ENCODE assay signal across 28 cellular contexts in genomic region chrX:22021721-22022120, GRCh38. TPM values are rescaled to one million over a fixed set of nuclear protein-coding genes. Genes with fewer than 3 reads are reported as not detected.
"Had no signal": no experiment of that assay in that cellular context is flagged by ENCODE, and none has a peak within 500 bp of the region (broad histone marks: within the 10 kb centered on the region; RNA-seq: fewer than 3 reads in every experiment).

No MANE protein-coding gene starts in this region.

- H3K36me3 ChIP-seq: left ventricle myocardium inferior, neural progenitor cell, neutrophil, ovary, right atrium auricular region, right lobe of liver, stomach, thyroid gland, transverse colon, upper lobe of left lung, vagina had no signal

- H3K27me3 ChIP-seq: hepatocyte, neural progenitor cell, neutrophil, ovary, right atrium auricular region, right lobe of liver, stomach, testis, thyroid gland, transverse colon, upper lobe of left lung, vagina had no signal

- H3K4me3 Mint-ChIP-seq: mesothelial cell of epicardium; naive thymus-derived CD8-positive, alpha-beta T cell; nephron progenitor cell; neural progenitor cell; stimulated activated naive B cell treated with anti-CD40 and anti-IgM and Interleukin-4, amounts not matched to agents 10 μg/mL and 1 μg/mL and 100 μg/mL, for 72 hours had no signal

- H3K27ac Mint-ChIP-seq: mesothelial cell of epicardium; naive thymus-derived CD8-positive, alpha-beta T cell; nephron progenitor cell; neural progenitor cell; progenitor cell of endocrine pancreas; stimulated activated naive B cell treated with anti-CD40 and anti-IgM and Interleukin-4, amounts not matched to agents 10 μg/mL and 1 μg/mL and 100 μg/mL, for 72 hours had no signal

- H3K27me3 Mint-ChIP-seq: progenitor cell of endocrine pancreas; stimulated activated naive B cell treated with anti-CD40 and anti-IgM and Interleukin-4, amounts not matched to agents 10 μg/mL and 1 μg/mL and 100 μg/mL, for 72 hours had no signal

- ATAC-seq: naive thymus-derived CD8-positive, alpha-beta T cell; right lobe of liver; stimulated activated naive B cell treated with anti-CD40 and anti-IgM and Interleukin-4, amounts not matched to agents 10 μg/mL and 1 μg/mL and 100 μg/mL, for 72 hours; stimulated activated naive CD8-positive, alpha-beta T cell treated with anti-CD3 and anti-CD28 coated beads, Interleukin-15, Interleukin-2, amounts not matched to agents 100 U/mL and 50 U/mL, for 24 hours had no signal

- H3K4me1 Mint-ChIP-seq: mesothelial cell of epicardium; naive thymus-derived CD8-positive, alpha-beta T cell; nephron progenitor cell; neural progenitor cell had no signal

- H3K4me3 ChIP-seq: hepatocyte, left ventricle myocardium inferior, lung, neural progenitor cell, ovary, right atrium auricular region, right lobe of liver, skin epidermis, stomach, testis, thyroid gland, transverse colon, upper lobe of left lung, vagina had no signal

- H3K4me1 ChIP-seq: left ventricle myocardium inferior, neural progenitor cell, right atrium auricular region, right lobe of liver, stomach, testis, thyroid gland, transverse colon, upper lobe of left lung, vagina had no signal

- H3K36me3 Mint-ChIP-seq: naive thymus-derived CD8-positive, alpha-beta T cell; neural progenitor cell had no signal

- DNase-seq: islet precursor cell; left ventricle myocardium inferior; mesendoderm; naive thymus-derived CD8-positive, alpha-beta T cell; nephron progenitor cell; occipital lobe; ovary; right lobe of liver; stimulated activated CD4-positive, alpha-beta T cell treated with anti-CD3 and anti-CD28 coated beads, Interleukin-12 subunit alpha, Interleukin-12 subunit beta, amount 100 ng/mL, for 4 hours; stimulated activated CD4-positive, alpha-beta T cell treated with anti-CD3 and anti-CD28 coated beads, Interleukin-15, amount 100 ng/mL, for 24 hours; stimulated activated CD4-positive, alpha-beta T cell treated with anti-CD3 and anti-CD28 coated beads, Interleukin-2, amount 100 ng/mL, for 24 hours; stimulated activated CD4-positive, alpha-beta T cell treated with anti-CD3 and anti-CD28 coated beads, Interleukin-4, amount 100 ng/mL, for 1 hour; stimulated activated naive B cell treated with anti-CD40 and anti-IgM and Interleukin-4, amounts not matched to agents 10 μg/mL and 1 μg/mL and 100 μg/mL, for 72 hours; stimulated activated naive CD8-positive, alpha-beta T cell treated with anti-CD3 and anti-CD28 coated beads, Interleukin-15, Interleukin-2, amounts not matched to agents 100 U/mL and 50 U/mL, for 24 hours; stomach; testis; thyroid gland; transverse colon; upper lobe of left lung had no signal

- H3K9me3 Mint-ChIP-seq: naive thymus-derived CD8-positive, alpha-beta T cell; nephron progenitor cell; stimulated activated naive B cell treated with anti-CD40 and anti-IgM and Interleukin-4, amounts not matched to agents 10 μg/mL and 1 μg/mL and 100 μg/mL, for 72 hours had no signal

- H3K9me3 ChIP-seq: left ventricle myocardium inferior, neutrophil, ovary, right atrium auricular region, right lobe of liver, testis, thyroid gland, transverse colon, upper lobe of left lung, vagina had no signal

- H3K27ac ChIP-seq: hepatocyte, left ventricle myocardium inferior, neural progenitor cell, neutrophil, ovary, right atrium auricular region, right lobe of liver, skin epidermis, stomach, testis, thyroid gland, transverse colon, upper lobe of left lung, vagina had no signal

RNA-seq across cellular contexts. Expression of gene PHEX, which starts 10.4 kb away (rescaled TPM):
- total RNA-seq: right atrium auricular region had no signal
